Comparison of ENCODE assay signal across 11 cellular contexts in the genomic region with DNA sequence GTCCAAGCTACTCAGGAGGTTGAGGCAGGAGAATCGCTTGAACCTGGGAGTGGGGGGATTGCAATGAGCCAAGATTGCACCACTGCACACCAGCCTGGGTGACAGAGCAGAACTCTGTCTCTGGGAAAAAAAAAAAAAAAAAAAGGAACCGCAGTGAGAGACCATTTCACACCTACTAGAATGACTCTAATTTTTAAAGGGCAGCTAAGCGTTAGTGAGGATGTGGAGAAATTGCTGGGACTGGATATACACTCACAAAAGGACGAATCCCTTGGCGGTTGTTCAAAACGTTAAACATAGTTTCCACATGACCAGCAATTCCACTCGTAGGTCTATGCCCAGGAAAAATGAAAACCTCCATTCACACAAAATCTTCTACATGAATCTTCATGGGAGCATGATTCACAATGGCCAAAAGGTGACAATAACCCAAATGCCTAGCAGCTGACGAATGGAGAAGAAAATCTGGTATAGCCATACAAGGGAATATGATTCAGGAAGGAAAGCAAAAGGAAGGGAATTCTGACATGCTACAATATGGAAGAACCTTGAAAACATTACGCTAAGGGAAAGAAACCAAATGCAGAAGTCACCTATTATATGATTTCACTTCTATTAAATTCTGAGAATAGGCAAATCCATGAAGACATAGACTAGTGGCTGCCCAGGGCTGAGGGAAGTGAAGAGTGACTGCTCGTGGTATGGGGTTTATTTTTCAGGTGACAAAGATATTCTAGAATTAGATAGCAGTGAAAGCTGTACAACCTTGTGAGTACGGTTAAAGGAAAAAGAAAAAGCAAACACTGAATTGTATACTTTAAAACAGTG.
A peak's percentile ranks its signal among the peaks of the same experiment; 100 is the strongest.
DNase-seq lines count a peak whose midpoint lies in the region; ATAC-seq and TF ChIP-seq lines count a peak whose summit lies in the region.
"Had no signal": no experiment of that assay in that cellular context is flagged by ENCODE, and none has a peak within 500 bp of the region (broad histone marks: within the 10 kb centered on the region; RNA-seq: fewer than 3 reads in every experiment).

No MANE protein-coding gene starts in this region.

- H3K4me3 ChIP-seq in breast epithelium (no peak overlapping the region), SK-N-MC (no peak overlapping the region), fibroblast of lung (replicated peaks in 1 of 4; ENCODE audit: control extremely low read depth in 1 of 4, insufficient read depth in 1 of 4, low read depth in 3 of 4, low read length in 4 of 4) (no peak overlapping the region), dorsolateral prefrontal cortex (no peak overlapping the region)
- H3K4me3 ChIP-seq: lung had no signal

- H3K27ac ChIP-seq in breast epithelium (no peak overlapping the region), SK-N-MC (peak overlapping the region; percentile 32; the same call in 1 of the 2 replicates), fibroblast of lung (ENCODE audit: insufficient read depth, low read length) (peak overlapping the region; percentile 93), dorsolateral prefrontal cortex (peak overlapping the region in 4 of 59 donors; percentile 73 to 83 (median 78))

- H3K36me3 Mint-ChIP-seq in MCF 10A (ENCODE audit: insufficient read depth, unreplicated experiment): no peaks in the 10 kb centered on the region

- H3K4me1 ChIP-seq in breast epithelium (peaks cover 0 to 24% of the 10 kb centered on the region in 2 donors), fibroblast of lung (ENCODE audit: control insufficient read depth, extremely low read depth, insufficient read depth, low read length) (peaks cover 23% of the 10 kb centered on the region)

- peak; percentile 14 for DNase-seq in MCF 10A (ENCODE audit: unreplicated experiment)
- DNase-seq in breast epithelium (ENCODE audit: low spot score in 2 of 2): no peak
- no peak for DNase-seq in SK-N-MC (ENCODE audit: low read depth, low spot score)
- peak; percentile 83 to 99 for DNase-seq in fibroblast of lung (ENCODE audit: low read depth in 2 of 2)
- no peak for DNase-seq in dorsolateral prefrontal cortex
- no peak for DNase-seq in RPMI8226
- DNase-seq: activated CD8-positive, alpha-beta memory T cell treated with anti-CD3 and anti-CD28 coated beads for 24 hours; NCI-H510A had no signal

- peaks cover 28% of the 10 kb centered on the region for H3K4me1 Mint-ChIP-seq in MCF 10A (ENCODE audit: insufficient read depth, unreplicated experiment)

- TF ChIP-seq CTCF in MCF 10A (IDR thresholded peaks at IDR 0.05; ENCODE audit: unreplicated experiment): no peak
- no peak for TF ChIP-seq CTCF in breast epithelium (IDR thresholded peaks at IDR 0.05)
- TF ChIP-seq CTCF in fibroblast of lung (conservative IDR thresholded peaks at IDR 0.05 in 1 of 2, IDR thresholded peaks at IDR 0.05 in 1 of 2; ENCODE audit: low read depth in 1 of 2, low read length in 2 of 2): no peak
- no peak for TF ChIP-seq CTCF in dorsolateral prefrontal cortex (IDR thresholded peaks at IDR 0.05 in 54 of 56, conservative IDR thresholded peaks at IDR 0.05 in 2 of 56; ENCODE audit: low read depth in 1 of 56, partially characterized antibody in 56 of 56)

- no peak overlapping the region for H3K4me3 Mint-ChIP-seq in MCF 10A (ENCODE audit: unreplicated experiment)

- POLR2A ChIA-PET in MCF 10A (lab: Yijun Ruan, JAX): interaction anchor here (0.6 to 2.1 kb wide), 2 partner anchors 12 to 14 kb away, joined by 4 to 5 read pairs; no protein-coding TSS in a partner anchor

- no peaks in the 10 kb centered on the region for H4K20me1 ChIP-seq in fibroblast of lung (ENCODE audit: control insufficient read depth, extremely low read depth, insufficient read depth, low read length)

- BruUV-seq in MCF 10A (replicated peaks; lab: Mats Ljungman, UMichigan): no TSS peak

- no peak overlapping the region for H3K27ac Mint-ChIP-seq in MCF 10A (ENCODE audit: low read depth, unreplicated experiment)

- H3K27me3 ChIP-seq in breast epithelium: no peaks in the 10 kb centered on the region
- no peaks in the 10 kb centered on the region for H3K27me3 ChIP-seq in fibroblast of lung (ENCODE audit: control insufficient read depth, insufficient read depth, low read length)
- H3K27me3 ChIP-seq in dorsolateral prefrontal cortex: no peaks in the 10 kb centered on the region

- no peak overlapping the region for H2AFZ ChIP-seq in fibroblast of lung (ENCODE audit: low read length)

- H3K9ac ChIP-seq in SK-N-MC (ENCODE audit: insufficient read length) (no peak overlapping the region), fibroblast of lung (ENCODE audit: insufficient read depth, low read length) (no peak overlapping the region)

- H3K9me3 ChIP-seq in breast epithelium (peaks cover 4 to 10% of the 10 kb centered on the region in 2 donors), SK-N-MC (ENCODE audit: low read depth, low read length) (no peaks in the 10 kb centered on the region), fibroblast of lung (ENCODE audit: control insufficient read depth, insufficient read depth, low read depth, low read length) (no peaks in the 10 kb centered on the region)

- H3K27me3 Mint-ChIP-seq in MCF 10A (ENCODE audit: insufficient read depth, unreplicated experiment): no peaks in the 10 kb centered on the region

- peaks cover 17% of the 10 kb centered on the region for H3K9me3 Mint-ChIP-seq in MCF 10A (ENCODE audit: unreplicated experiment)

- no peaks in the 10 kb centered on the region for H3K79me2 ChIP-seq in fibroblast of lung (ENCODE audit: control insufficient read depth, insufficient read depth, low read length)

- intact Hi-C loops in MCF 10A (cut with micrococcal nuclease): loop anchor here (5.0 kb wide), 1 partner anchor 77 kb away; no protein-coding TSS in a partner anchor
- intact Hi-C loops in breast epithelium (cut with DNase I; ENCODE audit: low total_unique reads): loop anchor here (10.0 kb wide), 1 partner anchor 130 kb away; the partner anchor contains the start of gene CHSY1
- intact Hi-C loops in dorsolateral prefrontal cortex (cut with DNase I): no loop called here

- CTCF ChIA-PET in MCF 10A (lab: Yijun Ruan, JAX): interaction anchor here (0.6 kb wide), 1 partner anchor 86 kb away, joined by 3 read pairs; no protein-coding TSS in a partner anchor

- H3K4me2 ChIP-seq in fibroblast of lung (ENCODE audit: extremely low read depth, insufficient read depth, low read length): no peak overlapping the region

- H3K36me3 ChIP-seq in breast epithelium (no peaks in the 10 kb centered on the region), SK-N-MC (ENCODE audit: insufficient read depth, low read length) (no peaks in the 10 kb centered on the region), fibroblast of lung (ENCODE audit: control insufficient read depth, insufficient read depth, low read length) (no peaks in the 10 kb centered on the region)

- TF ChIP-seq POLR2A in breast epithelium (IDR thresholded peaks at IDR 0.05): no peak

- ATAC-seq in HG02885 (IDR thresholded peaks at IDR 0.05; ENCODE audit: poor library complexity, unreplicated experiment) (no peak), GM18502 (IDR thresholded peaks at IDR 0.05; ENCODE audit: poor library complexity, unreplicated experiment) (no peak)

Comparison
In these comparisons a context has a peak if more than half of its experiments do, and no peak if none do; other contexts are left out.
1. DNase-seq: peak in MCF 10A (single experiment) and fibroblast of lung (2 of 2); none in breast epithelium (0 of 2), SK-N-MC (single experiment), dorsolateral prefrontal cortex (0 of 10) and RPMI8226 (single experiment).
2. H3K27ac ChIP-seq: peak in SK-N-MC (single experiment) and fibroblast of lung (single experiment); none in breast epithelium (0 of 2).
3. intact Hi-C loops: an anchor here in MCF 10A (5.0 kb wide) and breast epithelium (10.0 kb wide); none called in dorsolateral prefrontal cortex.